8 cellular contexts compared by ENCODE assay signal in genomic region chr5:5492087-5492933, GRCh38.
DNase-seq lines count a peak whose midpoint lies in the region; ATAC-seq and TF ChIP-seq lines count a peak whose summit lies in the region.

No MANE protein-coding gene starts in this region.

- H3K4me3 ChIP-seq in GM12865 (ENCODE audit: low read depth, low read length) (no peak overlapping the region), fibroblast of pulmonary artery (replicated peaks; ENCODE audit: low read depth, low read length) (no peak overlapping the region)

- peaks cover 15% of the 10 kb centered on the region for H3K36me3 Mint-ChIP-seq in osteocyte (ENCODE audit: unreplicated experiment)

- peak; percentile 68 for TF ChIP-seq CTCF in GM12865 (IDR thresholded peaks at IDR 0.05; ENCODE audit: insufficient read depth, low read depth, low read length, missing control alignments)
- peak; percentile 79 for TF ChIP-seq CTCF in fibroblast of pulmonary artery (IDR thresholded peaks at IDR 0.05; ENCODE audit: low read length, missing control alignments)
- TF ChIP-seq CTCF in osteocyte (IDR thresholded peaks at IDR 0.05), result peak; percentile 75

- peak overlapping the region; percentile 53 for H3K4me3 Mint-ChIP-seq in osteocyte (ENCODE audit: unreplicated experiment)

- peaks cover 19% of the 10 kb centered on the region for H3K27me3 Mint-ChIP-seq in osteocyte (ENCODE audit: unreplicated experiment)

- no peak overlapping the region for H3K27ac Mint-ChIP-seq in osteocyte (ENCODE audit: unreplicated experiment)

- H3K4me1 Mint-ChIP-seq in osteocyte (ENCODE audit: unreplicated experiment), result peaks cover 7% of the 10 kb centered on the region

- peak; percentile 36 for ATAC-seq in HG03103 (IDR thresholded peaks at IDR 0.05; ENCODE audit: low read depth, unreplicated experiment)

- H3K9me3 Mint-ChIP-seq in osteocyte (ENCODE audit: unreplicated experiment), result no peaks in the 10 kb centered on the region

- DNase-seq in AG08395 (ENCODE audit: low spot score) (peak; percentile 54), GM12865 (ENCODE audit: low read depth) (peak; percentile 67), NCI-H2227 (lab: John Stamatoyannopoulos, UW; ENCODE audit: unreplicated experiment) (peak; percentile 76), fibroblast of pulmonary artery (ENCODE audit: low read depth) (peak; percentile 73), osteocyte (ENCODE audit: extremely low spot score, unreplicated experiment) (no peak), amygdala (lab: John Stamatoyannopoulos, UW) (no peak)
- DNase-seq in activated CD4-positive, alpha-beta T cell treated with anti-CD3 and anti-CD28 coated beads for 48 hours, result peak; percentile 42

Comparison
In these comparisons a context has a peak if more than half of its experiments do, and no peak if none do; other contexts are left out.
1. DNase-seq: peak in AG08395 (single experiment), GM12865 (single experiment), NCI-H2227 (single experiment), activated CD4-positive, alpha-beta T cell treated with anti-CD3 and anti-CD28 coated beads for 48 hours (single experiment) and fibroblast of pulmonary artery (single experiment); none in osteocyte (single experiment) and amygdala (0 of 56).
2. Peak in every context shown above with its lines, with median percentiles within 50 percentile points of each other: CTCF ChIP-seq.